3 cellular contexts compared by ENCODE assay signal in the genomic region with DNA sequence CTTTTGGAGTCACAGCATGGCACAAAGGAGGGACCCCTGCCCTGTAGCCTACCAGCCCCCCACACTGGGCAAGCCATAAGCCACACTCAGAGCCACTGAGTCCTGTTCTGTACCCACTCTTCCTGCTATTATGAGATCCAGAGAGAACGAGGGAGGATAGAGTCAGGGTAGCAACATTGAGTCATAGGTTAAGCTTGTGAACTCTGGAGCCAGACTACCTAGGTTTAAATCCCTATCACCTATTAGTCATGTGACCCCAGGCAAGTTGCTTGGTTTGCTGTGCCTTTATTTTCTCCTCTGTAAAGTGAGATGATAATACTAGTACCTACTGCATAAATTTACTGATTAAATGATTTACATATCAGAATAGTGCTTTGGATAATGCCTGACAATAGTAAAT.
TF ChIP-seq lines count a peak whose summit lies in the region.

No MANE protein-coding gene starts in this region.

TF ChIP-seq in GM23338, 12 proteins besides CTCF, POLR2A, EP300 and RAD21:
- no peak for TF ChIP-seq EZH2 (IDR thresholded peaks at IDR 0.05; ENCODE audit: low read depth, unreplicated experiment)
- TF ChIP-seq EZH2phosphoT487 (IDR thresholded peaks at IDR 0.05; ENCODE audit: unreplicated experiment), result no peak

TF ChIP-seq in H1, 55 proteins besides CTCF, POLR2A, EP300 and RAD21:
- TF ChIP-seq GABPA (IDR thresholded peaks at IDR 0.05; ENCODE audit: borderline replicate concordance, insufficient read depth, low read length), result no peak
- TF ChIP-seq HDAC6 (IDR thresholded peaks at IDR 0.05; ENCODE audit: low read depth, low read length), result no peak
- TF ChIP-seq KDM5A (IDR thresholded peaks at IDR 0.05; ENCODE audit: low read length), result no peak
- TF ChIP-seq KDM4A (IDR thresholded peaks at IDR 0.05; ENCODE audit: low read depth, low read length, severe bottlenecking), result no peak
- no peak for TF ChIP-seq KDM1A (IDR thresholded peaks at IDR 0.05; ENCODE audit: borderline replicate concordance, low read length)
- no peak for TF ChIP-seq TAF7 (optimal IDR thresholded peaks at IDR 0.05; ENCODE audit: borderline replicate concordance, low read depth, low read length)
- no peak for TF ChIP-seq SUZ12 (IDR thresholded peaks at IDR 0.05; ENCODE audit: low read length)
- TF ChIP-seq POLR2AphosphoS5 (IDR thresholded peaks at IDR 0.05; ENCODE audit: low read depth, low read length), result no peak
- no peak for TF ChIP-seq YY1 (IDR thresholded peaks at IDR 0.05; ENCODE audit: low read depth, low read length)
- TF ChIP-seq BCL11A (IDR thresholded peaks at IDR 0.05; ENCODE audit: low read depth in 2 of 2, low read length in 2 of 2), result no peak
- TF ChIP-seq HDAC2 (IDR thresholded peaks at IDR 0.05; ENCODE audit: borderline replicate concordance in 1 of 2, low read depth in 2 of 2, low read length in 2 of 2), result no peak
- TF ChIP-seq CBX5 (IDR thresholded peaks at IDR 0.05; ENCODE audit: low read depth, low read length), result no peak
- no peak for TF ChIP-seq SIX5 (IDR thresholded peaks at IDR 0.05; ENCODE audit: low read depth, low read length)
- no peak for TF ChIP-seq CHD1 (IDR thresholded peaks at IDR 0.05; ENCODE audit: low read depth, low read length)
- TF ChIP-seq SAP30 (IDR thresholded peaks at IDR 0.05; ENCODE audit: insufficient read depth, insufficient replicate concordance, low read length), result no peak
- no peak for TF ChIP-seq NRF1 (IDR thresholded peaks at IDR 0.05; ENCODE audit: low read depth, low read length)
- TF ChIP-seq SIRT6 (IDR thresholded peaks at IDR 0.05; ENCODE audit: low read length), result no peak
- TF ChIP-seq CTBP2 (IDR thresholded peaks at IDR 0.05; ENCODE audit: borderline replicate concordance, insufficient read depth, insufficient read length, low read length), result no peak

TF ChIP-seq in SK-N-SH treated with all-trans-retinoic acid at 6 μM for 48 hours, 23 proteins besides CTCF, POLR2A, EP300 and RAD21:
- no peak for TF ChIP-seq PPARA (CRISPR knock-in tag; IDR thresholded peaks at IDR 0.05; ENCODE audit: borderline replicate concordance)
- TF ChIP-seq, protein P1, sequence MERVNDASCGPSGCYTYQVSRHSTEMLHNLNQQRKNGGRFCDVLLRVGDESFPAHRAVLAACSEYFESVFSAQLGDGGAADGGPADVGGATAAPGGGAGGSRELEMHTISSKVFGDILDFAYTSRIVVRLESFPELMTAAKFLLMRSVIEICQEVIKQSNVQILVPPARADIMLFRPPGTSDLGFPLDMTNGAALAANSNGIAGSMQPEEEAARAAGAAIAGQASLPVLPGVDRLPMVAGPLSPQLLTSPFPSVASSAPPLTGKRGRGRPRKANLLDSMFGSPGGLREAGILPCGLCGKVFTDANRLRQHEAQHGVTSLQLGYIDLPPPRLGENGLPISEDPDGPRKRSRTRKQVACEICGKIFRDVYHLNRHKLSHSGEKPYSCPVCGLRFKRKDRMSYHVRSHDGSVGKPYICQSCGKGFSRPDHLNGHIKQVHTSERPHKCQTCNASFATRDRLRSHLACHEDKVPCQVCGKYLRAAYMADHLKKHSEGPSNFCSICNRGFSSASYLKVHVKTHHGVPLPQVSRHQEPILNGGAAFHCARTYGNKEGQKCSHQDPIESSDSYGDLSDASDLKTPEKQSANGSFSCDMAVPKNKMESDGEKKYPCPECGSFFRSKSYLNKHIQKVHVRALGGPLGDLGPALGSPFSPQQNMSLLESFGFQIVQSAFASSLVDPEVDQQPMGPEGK (CRISPR knock-in tag; IDR thresholded peaks at IDR 0.05; ENCODE audit: borderline replicate concordance), result no peak
- no peak for TF ChIP-seq ISL1 (CRISPR knock-in tag; IDR thresholded peaks at IDR 0.05)
- no peak for TF ChIP-seq OSR1 (CRISPR knock-in tag; IDR thresholded peaks at IDR 0.05)
- TF ChIP-seq SNAI2 (CRISPR knock-in tag; IDR thresholded peaks at IDR 0.05), result no peak
